In the genomic region with DNA sequence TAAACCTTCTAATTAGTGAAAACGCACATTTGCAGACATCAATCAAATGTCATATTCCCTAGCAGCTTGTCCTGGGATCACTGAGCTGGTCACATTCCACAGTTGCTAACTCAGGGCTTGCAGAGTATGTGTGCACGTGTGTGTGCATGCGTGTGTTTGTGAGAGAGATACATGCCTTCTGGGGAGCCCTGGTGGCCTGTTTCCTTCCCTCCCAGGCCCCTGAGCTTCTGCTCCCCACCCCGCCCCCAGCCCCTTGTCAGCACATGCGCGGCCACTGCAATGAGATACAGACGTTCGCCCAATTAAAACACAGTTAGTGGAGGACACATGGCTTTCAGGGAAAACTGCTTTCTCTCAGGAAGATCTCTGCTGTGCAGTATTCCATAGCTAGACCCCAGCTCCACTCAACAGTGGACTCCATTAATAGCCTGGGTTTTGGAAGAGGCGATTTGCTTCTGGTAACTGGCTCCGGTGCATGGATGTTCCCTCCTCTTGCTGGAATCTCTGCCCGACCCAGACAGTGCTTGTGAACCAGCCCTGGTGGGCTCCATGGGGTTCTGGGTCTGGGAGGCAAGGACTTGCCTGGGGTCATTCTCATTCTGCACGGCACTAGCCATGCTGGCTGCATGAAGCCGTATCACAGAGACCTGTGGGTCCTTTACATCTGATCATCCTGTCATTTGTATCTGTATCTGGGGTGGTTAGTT, we compare ENCODE assay signal across 1 cellular context.
TF ChIP-seq lines count a peak whose summit lies in the region.

No MANE protein-coding gene starts in this region.

TF ChIP-seq in GM23338, 12 proteins besides CTCF, POLR2A, EP300 and RAD21:
- TF ChIP-seq, protein P1, sequence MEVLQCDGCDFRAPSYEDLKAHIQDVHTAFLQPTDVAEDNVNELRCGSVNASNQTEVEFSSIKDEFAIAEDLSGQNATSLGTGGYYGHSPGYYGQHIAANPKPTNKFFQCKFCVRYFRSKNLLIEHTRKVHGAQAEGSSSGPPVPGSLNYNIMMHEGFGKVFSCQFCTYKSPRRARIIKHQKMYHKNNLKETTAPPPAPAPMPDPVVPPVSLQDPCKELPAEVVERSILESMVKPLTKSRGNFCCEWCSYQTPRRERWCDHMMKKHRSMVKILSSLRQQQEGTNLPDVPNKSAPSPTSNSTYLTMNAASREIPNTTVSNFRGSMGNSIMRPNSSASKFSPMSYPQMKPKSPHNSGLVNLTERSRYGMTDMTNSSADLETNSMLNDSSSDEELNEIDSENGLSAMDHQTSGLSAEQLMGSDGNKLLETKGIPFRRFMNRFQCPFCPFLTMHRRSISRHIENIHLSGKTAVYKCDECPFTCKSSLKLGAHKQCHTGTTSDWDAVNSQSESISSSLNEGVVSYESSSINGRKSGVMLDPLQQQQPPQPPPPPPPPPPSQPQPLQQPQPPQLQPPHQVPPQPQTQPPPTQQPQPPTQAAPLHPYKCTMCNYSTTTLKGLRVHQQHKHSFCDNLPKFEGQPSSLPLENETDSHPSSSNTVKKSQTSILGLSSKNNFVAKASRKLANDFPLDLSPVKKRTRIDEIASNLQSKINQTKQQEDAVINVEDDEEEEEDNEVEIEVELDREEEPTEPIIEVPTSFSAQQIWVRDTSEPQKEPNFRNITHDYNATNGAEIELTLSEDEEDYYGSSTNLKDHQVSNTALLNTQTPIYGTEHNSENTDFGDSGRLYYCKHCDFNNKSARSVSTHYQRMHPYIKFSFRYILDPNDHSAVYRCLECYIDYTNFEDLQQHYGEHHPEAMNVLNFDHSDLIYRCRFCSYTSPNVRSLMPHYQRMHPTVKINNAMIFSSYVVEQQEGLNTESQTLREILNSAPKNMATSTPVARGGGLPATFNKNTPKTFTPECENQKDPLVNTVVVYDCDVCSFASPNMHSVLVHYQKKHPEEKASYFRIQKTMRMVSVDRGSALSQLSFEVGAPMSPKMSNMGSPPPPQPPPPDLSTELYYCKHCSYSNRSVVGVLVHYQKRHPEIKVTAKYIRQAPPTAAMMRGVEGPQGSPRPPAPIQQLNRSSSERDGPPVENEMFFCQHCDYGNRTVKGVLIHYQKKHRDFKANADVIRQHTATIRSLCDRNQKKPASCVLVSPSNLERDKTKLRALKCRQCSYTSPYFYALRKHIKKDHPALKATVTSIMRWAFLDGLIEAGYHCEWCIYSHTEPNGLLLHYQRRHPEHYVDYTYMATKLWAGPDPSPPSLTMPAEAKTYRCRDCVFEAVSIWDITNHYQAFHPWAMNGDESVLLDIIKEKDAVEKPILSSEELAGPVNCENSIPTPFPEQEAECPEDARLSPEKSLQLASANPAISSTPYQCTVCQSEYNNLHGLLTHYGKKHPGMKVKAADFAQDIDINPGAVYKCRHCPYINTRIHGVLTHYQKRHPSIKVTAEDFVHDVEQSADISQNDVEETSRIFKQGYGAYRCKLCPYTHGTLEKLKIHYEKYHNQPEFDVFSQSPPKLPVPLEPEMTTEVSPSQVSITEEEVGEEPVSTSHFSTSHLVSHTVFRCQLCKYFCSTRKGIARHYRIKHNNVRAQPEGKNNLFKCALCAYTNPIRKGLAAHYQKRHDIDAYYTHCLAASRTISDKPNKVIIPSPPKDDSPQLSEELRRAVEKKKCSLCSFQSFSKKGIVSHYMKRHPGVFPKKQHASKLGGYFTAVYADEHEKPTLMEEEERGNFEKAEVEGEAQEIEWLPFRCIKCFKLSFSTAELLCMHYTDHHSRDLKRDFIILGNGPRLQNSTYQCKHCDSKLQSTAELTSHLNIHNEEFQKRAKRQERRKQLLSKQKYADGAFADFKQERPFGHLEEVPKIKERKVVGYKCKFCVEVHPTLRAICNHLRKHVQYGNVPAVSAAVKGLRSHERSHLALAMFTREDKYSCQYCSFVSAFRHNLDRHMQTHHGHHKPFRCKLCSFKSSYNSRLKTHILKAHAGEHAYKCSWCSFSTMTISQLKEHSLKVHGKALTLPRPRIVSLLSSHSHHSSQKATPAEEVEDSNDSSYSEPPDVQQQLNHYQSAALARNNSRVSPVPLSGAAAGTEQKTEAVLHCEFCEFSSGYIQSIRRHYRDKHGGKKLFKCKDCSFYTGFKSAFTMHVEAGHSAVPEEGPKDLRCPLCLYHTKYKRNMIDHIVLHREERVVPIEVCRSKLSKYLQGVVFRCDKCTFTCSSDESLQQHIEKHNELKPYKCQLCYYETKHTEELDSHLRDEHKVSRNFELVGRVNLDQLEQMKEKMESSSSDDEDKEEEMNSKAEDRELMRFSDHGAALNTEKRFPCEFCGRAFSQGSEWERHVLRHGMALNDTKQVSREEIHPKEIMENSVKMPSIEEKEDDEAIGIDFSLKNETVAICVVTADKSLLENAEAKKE (CRISPR knock-in tag; IDR thresholded peaks at IDR 0.05) = no peak
- TF ChIP-seq POLR2AphosphoS5 (IDR thresholded peaks at IDR 0.05; ENCODE audit: low read depth) = no peak
- no peak for TF ChIP-seq STAT1 (IDR thresholded peaks at IDR 0.05; ENCODE audit: unreplicated experiment)
- no peak for TF ChIP-seq ZNF331 (CRISPR knock-in tag; IDR thresholded peaks at IDR 0.05; ENCODE audit: low read depth)
- TF ChIP-seq, protein P2, sequence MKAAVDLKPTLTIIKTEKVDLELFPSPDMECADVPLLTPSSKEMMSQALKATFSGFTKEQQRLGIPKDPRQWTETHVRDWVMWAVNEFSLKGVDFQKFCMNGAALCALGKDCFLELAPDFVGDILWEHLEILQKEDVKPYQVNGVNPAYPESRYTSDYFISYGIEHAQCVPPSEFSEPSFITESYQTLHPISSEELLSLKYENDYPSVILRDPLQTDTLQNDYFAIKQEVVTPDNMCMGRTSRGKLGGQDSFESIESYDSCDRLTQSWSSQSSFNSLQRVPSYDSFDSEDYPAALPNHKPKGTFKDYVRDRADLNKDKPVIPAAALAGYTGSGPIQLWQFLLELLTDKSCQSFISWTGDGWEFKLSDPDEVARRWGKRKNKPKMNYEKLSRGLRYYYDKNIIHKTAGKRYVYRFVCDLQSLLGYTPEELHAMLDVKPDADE (IDR thresholded peaks at IDR 0.05) = no peak
- TF ChIP-seq ZNF114 (CRISPR knock-in tag; IDR thresholded peaks at IDR 0.05) = no peak
- TF ChIP-seq JUNB (IDR thresholded peaks at IDR 0.05; ENCODE audit: unreplicated experiment) = no peak
- no peak for TF ChIP-seq EZH2phosphoT487 (IDR thresholded peaks at IDR 0.05; ENCODE audit: unreplicated experiment)
- TF ChIP-seq, protein P3, sequence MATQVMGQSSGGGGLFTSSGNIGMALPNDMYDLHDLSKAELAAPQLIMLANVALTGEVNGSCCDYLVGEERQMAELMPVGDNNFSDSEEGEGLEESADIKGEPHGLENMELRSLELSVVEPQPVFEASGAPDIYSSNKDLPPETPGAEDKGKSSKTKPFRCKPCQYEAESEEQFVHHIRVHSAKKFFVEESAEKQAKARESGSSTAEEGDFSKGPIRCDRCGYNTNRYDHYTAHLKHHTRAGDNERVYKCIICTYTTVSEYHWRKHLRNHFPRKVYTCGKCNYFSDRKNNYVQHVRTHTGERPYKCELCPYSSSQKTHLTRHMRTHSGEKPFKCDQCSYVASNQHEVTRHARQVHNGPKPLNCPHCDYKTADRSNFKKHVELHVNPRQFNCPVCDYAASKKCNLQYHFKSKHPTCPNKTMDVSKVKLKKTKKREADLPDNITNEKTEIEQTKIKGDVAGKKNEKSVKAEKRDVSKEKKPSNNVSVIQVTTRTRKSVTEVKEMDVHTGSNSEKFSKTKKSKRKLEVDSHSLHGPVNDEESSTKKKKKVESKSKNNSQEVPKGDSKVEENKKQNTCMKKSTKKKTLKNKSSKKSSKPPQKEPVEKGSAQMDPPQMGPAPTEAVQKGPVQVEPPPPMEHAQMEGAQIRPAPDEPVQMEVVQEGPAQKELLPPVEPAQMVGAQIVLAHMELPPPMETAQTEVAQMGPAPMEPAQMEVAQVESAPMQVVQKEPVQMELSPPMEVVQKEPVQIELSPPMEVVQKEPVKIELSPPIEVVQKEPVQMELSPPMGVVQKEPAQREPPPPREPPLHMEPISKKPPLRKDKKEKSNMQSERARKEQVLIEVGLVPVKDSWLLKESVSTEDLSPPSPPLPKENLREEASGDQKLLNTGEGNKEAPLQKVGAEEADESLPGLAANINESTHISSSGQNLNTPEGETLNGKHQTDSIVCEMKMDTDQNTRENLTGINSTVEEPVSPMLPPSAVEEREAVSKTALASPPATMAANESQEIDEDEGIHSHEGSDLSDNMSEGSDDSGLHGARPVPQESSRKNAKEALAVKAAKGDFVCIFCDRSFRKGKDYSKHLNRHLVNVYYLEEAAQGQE (IDR thresholded peaks at IDR 0.05; ENCODE audit: unreplicated experiment) = no peak
- no peak for TF ChIP-seq NANOG (IDR thresholded peaks at IDR 0.05; ENCODE audit: borderline replicate concordance)
- no peak for TF ChIP-seq EZH2 (IDR thresholded peaks at IDR 0.05; ENCODE audit: low read depth, unreplicated experiment)
- no peak for TF ChIP-seq CREB1 (CRISPR knock-in tag; IDR thresholded peaks at IDR 0.05; ENCODE audit: low read depth)
